In genomic region chr5:173055983-173056782, GRCh38 we compare ENCODE assay signal across 8 cellular contexts. TPM values are rescaled to one million over a fixed set of nuclear protein-coding genes. Genes with fewer than 3 reads are reported as not detected.
A peak's percentile ranks its signal among the peaks of the same experiment; 100 is the strongest.
DNase-seq lines count a peak whose midpoint lies in the region; ATAC-seq, FAIRE-seq and TF ChIP-seq lines count a peak whose summit lies in the region.

A gene with protein sequence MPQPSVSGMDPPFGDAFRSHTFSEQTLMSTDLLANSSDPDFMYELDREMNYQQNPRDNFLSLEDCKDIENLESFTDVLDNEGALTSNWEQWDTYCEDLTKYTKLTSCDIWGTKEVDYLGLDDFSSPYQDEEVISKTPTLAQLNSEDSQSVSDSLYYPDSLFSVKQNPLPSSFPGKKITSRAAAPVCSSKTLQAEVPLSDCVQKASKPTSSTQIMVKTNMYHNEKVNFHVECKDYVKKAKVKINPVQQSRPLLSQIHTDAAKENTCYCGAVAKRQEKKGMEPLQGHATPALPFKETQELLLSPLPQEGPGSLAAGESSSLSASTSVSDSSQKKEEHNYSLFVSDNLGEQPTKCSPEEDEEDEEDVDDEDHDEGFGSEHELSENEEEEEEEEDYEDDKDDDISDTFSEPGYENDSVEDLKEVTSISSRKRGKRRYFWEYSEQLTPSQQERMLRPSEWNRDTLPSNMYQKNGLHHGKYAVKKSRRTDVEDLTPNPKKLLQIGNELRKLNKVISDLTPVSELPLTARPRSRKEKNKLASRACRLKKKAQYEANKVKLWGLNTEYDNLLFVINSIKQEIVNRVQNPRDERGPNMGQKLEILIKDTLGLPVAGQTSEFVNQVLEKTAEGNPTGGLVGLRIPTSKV (plus strand): TSS chr5:173056352. CDS start chr5:173080776, 24,424 bp downstream.

- H3K9me3 ChIP-seq in pancreas = no peaks in the 10 kb centered on the region
- H3K9me3 ChIP-seq in thyroid gland = no peaks in the 10 kb centered on the region

- DNase-seq in GM12891 (ENCODE audit: insufficient read length, low spot score) (peak; percentile 86), NCI-H1417 treated with DMSO at 0.1 percent for 48 hours (lab: John Stamatoyannopoulos, UW) (peak; percentile 44), SW 1271 (lab: John Stamatoyannopoulos, UW) (peak; percentile 87 to 96), Right ventricle myocardium superior (peak; percentile 99), pancreas (peak; percentile 97 to 98 (median 97)), thyroid gland (peak; percentile 97 to 99)
- DNase-seq in activated naive CD8-positive, alpha-beta T cell treated with anti-CD3 and anti-CD28 coated beads, Interleukin-2, amount 50 U/mL, for 16 hours (ENCODE audit: low read depth, low spot score) = peak; percentile 95

- H3K27ac ChIP-seq in pancreas (peak within 1 kb of the TSS; percentile 91 to 100 (median 98)), thyroid gland (peak within 1 kb of the TSS; percentile 99)

- H3K4me1 ChIP-seq in pancreas (peaks cover 0 to 13% (median 6%) of the 10 kb centered on the region in 3 donors), thyroid gland (peaks cover 9 to 11% of the 10 kb centered on the region in 2 donors)

- no peaks in the 10 kb centered on the region for H3K36me3 ChIP-seq in pancreas
- H3K36me3 ChIP-seq in thyroid gland = no peaks in the 10 kb centered on the region

- TF ChIP-seq CTCF in pancreas (IDR thresholded peaks at IDR 0.05) (no peak), thyroid gland (IDR thresholded peaks at IDR 0.05) (no peak)

- H3K4me3 ChIP-seq in pancreas (peak within 1 kb of the TSS; percentile 95 to 100 (median 99)), thyroid gland (replicated peaks in 1 of 3) (peak within 1 kb of the TSS; percentile 88 to 100 (median 99))

- TF ChIP-seq POLR2A in GM12891 (IDR thresholded peaks at IDR 0.05; ENCODE audit: low read depth, low read length) (peak; percentile 45; the same call in 1 of the 2 replicates), thyroid gland (IDR thresholded peaks at IDR 0.05) (peak in 1 of 2 donors; percentile 67)

- 0 to 1% methylated on average over 56 to 74 of the region's 74 CpGs for WGBS in pancreas, 2 donors
- 0% methylated on average over 18 to 32 of the region's 74 CpGs for WGBS in thyroid gland, 2 donors

- intact Hi-C loops in Right ventricle myocardium superior (cut with DNase I) = no loop called here
- intact Hi-C loops in pancreas (cut with DNase I) = no loop called here
- intact Hi-C loops in thyroid gland (cut with DNase I) = loop anchor here (5.0 kb wide), 1 partner anchor 74 kb away; the partner anchor contains the start of gene ATP6V0E1

- ATAC-seq in HG02798 (IDR thresholded peaks at IDR 0.05; ENCODE audit: poor library complexity, unreplicated experiment) (peak; percentile 81), Right ventricle myocardium superior (ENCODE audit: poor library complexity) (peak; percentile 94), pancreas (peak; percentile 80 to 90 (median 88))

- peak; percentile 88 for FAIRE-seq in GM12891 (lab: Jason Lieb, UNC)
- FAIRE-seq in pancreas (lab: Jason Lieb, UNC) = peak; percentile 39

- H3K27me3 ChIP-seq in pancreas (no peaks in the 10 kb centered on the region), thyroid gland (no peaks in the 10 kb centered on the region)

TF ChIP-seq in GM12891, 5 proteins besides CTCF, POLR2A, EP300 and RAD21:
- TF ChIP-seq POLR2AphosphoS5 (IDR thresholded peaks at IDR 0.05; ENCODE audit: low read depth, low read length) (peak; percentile 76), TAF1 (IDR thresholded peaks at IDR 0.05; ENCODE audit: low read depth, low read length) (peak; percentile 67; the same call in 1 of the 2 replicates), SPI1 (IDR thresholded peaks at IDR 0.05; ENCODE audit: low read depth, low read length) (peak; percentile 45; the same call in 1 of the 2 replicates), POU2F2 (IDR thresholded peaks at IDR 0.05; ENCODE audit: low read depth, low read length) (no peak), PAX5 (IDR thresholded peaks at IDR 0.05; ENCODE audit: insufficient read depth, low read length, severe bottlenecking) (no peak)
TF ChIP-seq in GM12891: peak in this region for 3.

RNA-seq across cellular contexts. Expression of the gene that starts here (rescaled TPM):
- 6.2 TPM for polyA plus RNA-seq in GM12891 (2012; ENCODE audit: low read depth, missing spikeins)
- total RNA-seq in Right ventricle myocardium superior = 23.9 TPM
- total RNA-seq in pancreas = 10 to 100 TPM in 5 of 6 donors, 1 to 10 TPM in 1; 8.9 to 21.4 (median 11.5) TPM
- polyA plus RNA-seq in pancreas = 1 to 10 TPM; 3.6 to 4.2 TPM
- total RNA-seq in thyroid gland = 100 to 1,000 TPM in 1 of 4 donors, 10 to 100 TPM in 3; 47.7 to 125 (median 77.3) TPM

Comparison
In these comparisons a context has a peak if more than half of its experiments do, and no peak if none do; other contexts are left out.
1. Peak in every context shown above with its lines: DNase-seq, ATAC-seq, H3K4me3 ChIP-seq and H3K27ac ChIP-seq.
2. DNase-seq: peak in every context shown above with its lines; median percentile 99 in Right ventricle myocardium superior; 98 in thyroid gland; 97 in pancreas; 95 in activated naive CD8-positive, alpha-beta T cell treated with anti-CD3 and anti-CD28 coated beads, Interleukin-2, amount 50 U/mL, for 16 hours; 92 in SW 1271; 86 in GM12891; 44 in NCI-H1417 treated with DMSO at 0.1 percent for 48 hours.